ENCODE assay signal across 1 cellular context in genomic region chrX:65034641-65035450, GRCh38.
TF ChIP-seq lines count a peak whose summit lies in the region.

ZC3H12B (plus strand) TSS chrX:65034826.

TF ChIP-seq in IMR-90, 13 proteins besides CTCF, POLR2A, EP300 and RAD21 (continued from another document):
- no peak for TF ChIP-seq ELK1 (IDR thresholded peaks at IDR 0.05; ENCODE audit: borderline replicate concordance, low read depth, low read length)
- TF ChIP-seq RFX5 (IDR thresholded peaks at IDR 0.05; ENCODE audit: low read depth, low read length): no peak
- TF ChIP-seq MAFK (IDR thresholded peaks at IDR 0.05; ENCODE audit: low read depth, low read length): no peak
TF ChIP-seq in IMR-90: peak in this region for 0.
